In the genomic region with DNA sequence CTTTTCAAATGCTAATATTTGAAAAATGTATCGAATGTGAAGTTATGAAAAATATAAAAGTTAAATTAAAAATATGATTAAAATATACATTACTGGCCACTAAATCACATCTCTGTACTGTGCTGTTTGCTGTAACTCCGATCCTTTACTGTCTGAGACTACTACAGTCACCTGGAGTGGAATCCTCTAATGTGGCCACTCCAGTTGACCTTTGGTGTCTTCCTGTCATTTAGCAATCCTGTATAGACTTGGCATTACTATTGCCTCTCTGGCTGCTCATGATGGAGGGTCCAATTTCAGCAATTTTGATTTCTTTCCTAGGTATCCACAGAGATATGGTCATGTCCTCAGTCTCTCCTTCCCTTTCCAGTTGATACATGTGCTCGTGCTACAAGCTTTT, we compare ENCODE assay signal across 2 cellular contexts.
TF ChIP-seq lines count a peak whose summit lies in the region.

No MANE protein-coding gene starts in this region.

TF ChIP-seq in SK-N-SH, 30 proteins besides CTCF, POLR2A, EP300 and RAD21 (continued from another document):
- TF ChIP-seq NRF1 (IDR thresholded peaks at IDR 0.05; ENCODE audit: low read depth, low read length), result no peak

TF ChIP-seq in SK-N-SH treated with all-trans-retinoic acid at 6 μM for 48 hours, 23 proteins besides CTCF, POLR2A, EP300 and RAD21 (continued from another document):
- no peak for TF ChIP-seq CSRNP3 (CRISPR knock-in tag; IDR thresholded peaks at IDR 0.05)
- no peak for TF ChIP-seq ZFP3 (CRISPR knock-in tag; IDR thresholded peaks at IDR 0.05)
- TF ChIP-seq PATZ1 (CRISPR knock-in tag; IDR thresholded peaks at IDR 0.05; ENCODE audit: borderline replicate concordance), result no peak
- TF ChIP-seq ZNF70 (CRISPR knock-in tag; IDR thresholded peaks at IDR 0.05), result no peak
- TF ChIP-seq SNAI2 (CRISPR knock-in tag; IDR thresholded peaks at IDR 0.05), result no peak
- TF ChIP-seq ZNF8 (CRISPR knock-in tag; IDR thresholded peaks at IDR 0.05), result no peak
- TF ChIP-seq ZC3H10 (CRISPR knock-in tag; IDR thresholded peaks at IDR 0.05), result no peak
- TF ChIP-seq, protein P1, sequence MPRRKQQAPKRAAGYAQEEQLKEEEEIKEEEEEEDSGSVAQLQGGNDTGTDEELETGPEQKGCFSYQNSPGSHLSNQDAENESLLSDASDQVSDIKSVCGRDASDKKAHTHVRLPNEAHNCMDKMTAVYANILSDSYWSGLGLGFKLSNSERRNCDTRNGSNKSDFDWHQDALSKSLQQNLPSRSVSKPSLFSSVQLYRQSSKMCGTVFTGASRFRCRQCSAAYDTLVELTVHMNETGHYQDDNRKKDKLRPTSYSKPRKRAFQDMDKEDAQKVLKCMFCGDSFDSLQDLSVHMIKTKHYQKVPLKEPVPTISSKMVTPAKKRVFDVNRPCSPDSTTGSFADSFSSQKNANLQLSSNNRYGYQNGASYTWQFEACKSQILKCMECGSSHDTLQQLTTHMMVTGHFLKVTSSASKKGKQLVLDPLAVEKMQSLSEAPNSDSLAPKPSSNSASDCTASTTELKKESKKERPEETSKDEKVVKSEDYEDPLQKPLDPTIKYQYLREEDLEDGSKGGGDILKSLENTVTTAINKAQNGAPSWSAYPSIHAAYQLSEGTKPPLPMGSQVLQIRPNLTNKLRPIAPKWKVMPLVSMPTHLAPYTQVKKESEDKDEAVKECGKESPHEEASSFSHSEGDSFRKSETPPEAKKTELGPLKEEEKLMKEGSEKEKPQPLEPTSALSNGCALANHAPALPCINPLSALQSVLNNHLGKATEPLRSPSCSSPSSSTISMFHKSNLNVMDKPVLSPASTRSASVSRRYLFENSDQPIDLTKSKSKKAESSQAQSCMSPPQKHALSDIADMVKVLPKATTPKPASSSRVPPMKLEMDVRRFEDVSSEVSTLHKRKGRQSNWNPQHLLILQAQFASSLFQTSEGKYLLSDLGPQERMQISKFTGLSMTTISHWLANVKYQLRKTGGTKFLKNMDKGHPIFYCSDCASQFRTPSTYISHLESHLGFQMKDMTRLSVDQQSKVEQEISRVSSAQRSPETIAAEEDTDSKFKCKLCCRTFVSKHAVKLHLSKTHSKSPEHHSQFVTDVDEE (CRISPR knock-in tag; IDR thresholded peaks at IDR 0.05), result no peak
- no peak for TF ChIP-seq ZNF565 (CRISPR knock-in tag; conservative IDR thresholded peaks at IDR 0.05; ENCODE audit: low read depth)
- TF ChIP-seq RARB (CRISPR knock-in tag; IDR thresholded peaks at IDR 0.05), result no peak
- no peak for TF ChIP-seq ARNTL (CRISPR knock-in tag; IDR thresholded peaks at IDR 0.05; ENCODE audit: borderline replicate concordance, low read depth)
- no peak for TF ChIP-seq ZFP30 (CRISPR knock-in tag; IDR thresholded peaks at IDR 0.05)
- TF ChIP-seq ESRRG (CRISPR knock-in tag; IDR thresholded peaks at IDR 0.05), result no peak
- no peak for TF ChIP-seq CSDC2 (CRISPR knock-in tag; IDR thresholded peaks at IDR 0.05)
- no peak for TF ChIP-seq GLIS3 (CRISPR knock-in tag; IDR thresholded peaks at IDR 0.05)
- TF ChIP-seq TOX (CRISPR knock-in tag; IDR thresholded peaks at IDR 0.05; ENCODE audit: borderline replicate concordance), result no peak
- TF ChIP-seq OSR1 (CRISPR knock-in tag; IDR thresholded peaks at IDR 0.05), result no peak
- TF ChIP-seq POU6F1 (CRISPR knock-in tag; IDR thresholded peaks at IDR 0.05; ENCODE audit: borderline replicate concordance, low read depth), result no peak
- TF ChIP-seq TCF4 (CRISPR knock-in tag; IDR thresholded peaks at IDR 0.05; ENCODE audit: borderline replicate concordance), result no peak
TF ChIP-seq in SK-N-SH treated with all-trans-retinoic acid at 6 μM for 48 hours: peak in this region for 0.
